Comparison of ENCODE assay signal across 10 cellular contexts in genomic region chr5:40277161-40277906, GRCh38.
DNase-seq lines count a peak whose midpoint lies in the region; ATAC-seq lines count a peak whose summit lies in the region.
"Had no signal": no experiment of that assay in that cellular context is flagged by ENCODE, and none has a peak within 500 bp of the region (broad histone marks: within the 10 kb centered on the region; RNA-seq: fewer than 3 reads in every experiment).

No MANE protein-coding gene starts in this region.

- ATAC-seq in GM18499 (IDR thresholded peaks at IDR 0.05; ENCODE audit: insufficient read depth, unreplicated experiment) (peak; percentile 64), GM21528 (IDR thresholded peaks at IDR 0.05; ENCODE audit: low FRiP score, unreplicated experiment) (peak; percentile 95), HG03558 (IDR thresholded peaks at IDR 0.05; ENCODE audit: extremely low read depth, unreplicated experiment) (peak; percentile 46), left cardiac atrium (no peak)
- peak; percentile 78 for ATAC-seq in effector memory CD8-positive, alpha-beta T cell (replicated peaks)

- intact Hi-C loops in left cardiac atrium (cut with DNase I), result no loop called here

- H3K27ac Mint-ChIP-seq in effector memory CD8-positive, alpha-beta T cell, result peak overlapping the region; percentile 87 to 91

- no peaks in the 10 kb centered on the region for H3K9me3 Mint-ChIP-seq in effector memory CD8-positive, alpha-beta T cell

- H3K36me3 Mint-ChIP-seq in effector memory CD8-positive, alpha-beta T cell (ENCODE audit: insufficient read depth), result peaks cover 3% of the 10 kb centered on the region

- peaks cover 22 to 28% of the 10 kb centered on the region in 2 donors for H3K4me1 Mint-ChIP-seq in effector memory CD8-positive, alpha-beta T cell (ENCODE audit: low read depth in 2 of 2)

- DNase-seq in effector memory CD8-positive, alpha-beta T cell, result no peak
- DNase-seq in NCI-H510A treated with DMSO at 0.1 percent for 48 hours (lab: John Stamatoyannopoulos, UW) (no peak), left cardiac atrium (no peak), EL (no peak), kidney tubule cell (ENCODE audit: low spot score) (no peak)
- DNase-seq: NCI-H1694 treated with DMSO at 0.1 percent for 48 hours, tibial artery had no signal

- peak overlapping the region; percentile 62 to 63 for H3K4me3 Mint-ChIP-seq in effector memory CD8-positive, alpha-beta T cell

- H3K27me3 Mint-ChIP-seq in effector memory CD8-positive, alpha-beta T cell, result no peaks in the 10 kb centered on the region

Comparison
In these comparisons a context has a peak if more than half of its experiments do, and no peak if none do; other contexts are left out.
1. ATAC-seq: peak in GM18499 (single experiment), GM21528 (single experiment), HG03558 (single experiment) and effector memory CD8-positive, alpha-beta T cell (single experiment); none in left cardiac atrium (0 of 2).